In the genomic region with DNA sequence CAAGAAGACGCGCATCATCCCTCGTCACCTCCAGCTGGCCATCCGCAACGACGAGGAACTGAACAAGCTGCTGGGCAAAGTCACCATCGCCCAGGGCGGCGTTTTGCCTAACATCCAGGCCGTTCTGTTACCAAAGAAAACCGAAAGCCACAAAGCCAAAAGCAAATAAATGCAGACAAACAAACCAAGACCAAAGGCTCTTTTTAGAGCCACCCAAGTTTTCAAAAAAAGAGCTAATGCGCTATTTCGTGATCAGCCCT, we compare ENCODE assay signal across 6 cellular contexts. TPM values are rescaled to one million over a fixed set of nuclear protein-coding genes. Genes with fewer than 3 reads are reported as not detected.
DNase-seq lines count a peak whose midpoint lies in the region; ATAC-seq and TF ChIP-seq lines count a peak whose summit lies in the region.
"Not testable (repeated sequence)": the region's sequence is repeated elsewhere in the genome, so short reads cannot be mapped to it uniquely, and the experiment has no call there.

No MANE protein-coding gene starts in this region.

- H3K9me3 ChIP-seq in breast epithelium; right cardiac atrium (ENCODE audit: control insufficient read depth, low read length); neuronal stem cell (replicated peaks in 1 of 2; ENCODE audit: control insufficient read depth in 2 of 2, insufficient read depth in 1 of 2, low read depth in 1 of 2, low read length in 2 of 2): not testable (repeated sequence)

- peak overlapping the region; percentile 63 for H3K4me2 ChIP-seq in neuronal stem cell (ENCODE audit: insufficient read depth, low read length, poor library complexity, severe bottlenecking)

- peak overlapping the region; percentile 88 for H3K9ac ChIP-seq in neuronal stem cell (ENCODE audit: low read depth, low read length, poor library complexity)

- not testable (repeated sequence) for H4K8ac ChIP-seq in neuronal stem cell (ENCODE audit: low read depth, low read length)

- H3K14ac ChIP-seq in neuronal stem cell (ENCODE audit: low read length), result not testable (repeated sequence)

- peaks cover 0 to 13% of the 10 kb centered on the region in 2 donors for H3K4me1 ChIP-seq in breast epithelium
- H3K4me1 ChIP-seq in right cardiac atrium (ENCODE audit: control insufficient read depth, insufficient read depth, low read length); urinary bladder (ENCODE audit: insufficient read depth): not testable (repeated sequence)
- peaks cover 4 to 14% of the 10 kb centered on the region in 2 donors for H3K4me1 ChIP-seq in neuronal stem cell (ENCODE audit: control insufficient read depth in 2 of 2, insufficient read depth in 1 of 2, low read depth in 1 of 2, low read length in 2 of 2)

- WGBS in right cardiac atrium, result 1% methylated on average over 13 of the region's 13 CpGs
- no CpG with 5 or more reads among the region's 13 CpGs for WGBS in neuronal stem cell (ENCODE audit: extremely low coverage in 2 of 2, insufficient read length in 2 of 2, insufficient replicate concordance in 1 of 2), 2 donors
- WGBS in urinary bladder, result under 1% methylated on average over 13 of the region's 13 CpGs

- H3K4ac ChIP-seq in neuronal stem cell (ENCODE audit: low read length), result not testable (repeated sequence)

- not testable (repeated sequence) for H2AFZ ChIP-seq in neuronal stem cell (ENCODE audit: low read length)

- not testable (repeated sequence) for H2BK5ac ChIP-seq in neuronal stem cell (ENCODE audit: low read length)

- H3K23ac ChIP-seq in neuronal stem cell (ENCODE audit: low read depth, low read length, poor library complexity), result peak overlapping the region; percentile 97

- not testable (repeated sequence) for H2AK5ac ChIP-seq in neuronal stem cell (ENCODE audit: low read depth, low read length)

- H3K27ac ChIP-seq in breast epithelium, result peak overlapping the region; percentile 99 to 100
- peak overlapping the region; percentile 90 for H3K27ac ChIP-seq in right cardiac atrium (ENCODE audit: low read length)
- peak overlapping the region; percentile 91 for H3K27ac ChIP-seq in neuronal stem cell (replicated peaks; ENCODE audit: low read length)
- peak overlapping the region; percentile 98 for H3K27ac ChIP-seq in urinary bladder (ENCODE audit: low read depth)

- not testable (repeated sequence) for H2BK120ac ChIP-seq in neuronal stem cell (ENCODE audit: low read depth, low read length)

- H3K27me3 ChIP-seq in breast epithelium; right cardiac atrium (ENCODE audit: control insufficient read depth, insufficient read depth); neuronal stem cell (ENCODE audit: control insufficient read depth in 3 of 3, insufficient read depth in 3 of 3, low read depth in 1 of 3, low read length in 3 of 3): not testable (repeated sequence)

- H3K36me3 ChIP-seq in breast epithelium; neuronal stem cell (replicated peaks in 1 of 2; ENCODE audit: control insufficient read depth in 2 of 2, insufficient read depth in 2 of 2, low read length in 2 of 2); urinary bladder (ENCODE audit: insufficient read depth): not testable (repeated sequence)

- ATAC-seq in right cardiac atrium, result not testable (repeated sequence)

- TF ChIP-seq CTCF in breast epithelium (IDR thresholded peaks at IDR 0.05), result not testable (repeated sequence)

- intact Hi-C loops in breast epithelium (cut with DNase I; ENCODE audit: low total_unique reads); right cardiac atrium (cut with DNase I): not testable (repeated sequence)

- H2BK12ac ChIP-seq in neuronal stem cell (ENCODE audit: low read length), result not testable (repeated sequence)

- TF ChIP-seq POLR2A in GM15510 (IDR thresholded peaks at IDR 0.05; ENCODE audit: borderline replicate concordance, extremely low read depth, insufficient read length), result peak; percentile 62
- TF ChIP-seq POLR2A in breast epithelium (IDR thresholded peaks at IDR 0.05), result not testable (repeated sequence)

- H3K4me3 ChIP-seq in breast epithelium, result peak overlapping the region; percentile 69 to 83 (median 78)
- H3K4me3 ChIP-seq in right cardiac atrium (ENCODE audit: low read length), result peak overlapping the region; percentile 46
- peak overlapping the region; percentile 71 to 93 for H3K4me3 ChIP-seq in neuronal stem cell (ENCODE audit: low read length in 2 of 2)
- H3K4me3 ChIP-seq in urinary bladder (ENCODE audit: low read depth, low read length), result peak overlapping the region; percentile 51

- peak; percentile 36 for DNase-seq in NCI-H2107 (lab: John Stamatoyannopoulos, UW)
- not testable (repeated sequence) for DNase-seq in breast epithelium (ENCODE audit: low spot score in 2 of 2); right cardiac atrium; neuronal stem cell (ENCODE audit: low spot score)

- H4K91ac ChIP-seq in neuronal stem cell (ENCODE audit: low read depth, low read length, poor library complexity), result not testable (repeated sequence)

- H3K79me1 ChIP-seq in neuronal stem cell (ENCODE audit: low read depth, low read length), result not testable (repeated sequence)

- H2BK15ac ChIP-seq in neuronal stem cell (ENCODE audit: low read length), result not testable (repeated sequence)

- peak overlapping the region; percentile 95 for H3K18ac ChIP-seq in neuronal stem cell (ENCODE audit: low read length)

RNA-seq across cellular contexts. Expression of gene BOLA1, which starts 12.2 kb away (rescaled TPM):
- total RNA-seq in breast epithelium (10 to 100 TPM; 29.5 to 34.0 (median 33.4) TPM), right cardiac atrium (10 to 100 TPM; 13.0 to 23.8 (median 19.4) TPM), urinary bladder (11.4 TPM)
- polyA plus RNA-seq in right cardiac atrium (40.2 TPM), urinary bladder (34.2 TPM)
- 9.8 TPM for polyA plus RNA-seq in neuronal stem cell (2013, experiment 1 of 2)
- polyA plus RNA-seq in neuronal stem cell (2013, experiment 2 of 2), result 9.9 TPM

RNA-seq across cellular contexts. Expression of gene SV2A, which starts 30.5 kb away (rescaled TPM):
- 1 to 10 TPM in 2 of 3 donors, under 1 TPM in 1; 0.32 to 3.6 (median 2.2) TPM for total RNA-seq in breast epithelium
- total RNA-seq in right cardiac atrium, result 1 to 10 TPM; 1.2 to 2.8 (median 1.6) TPM
- polyA plus RNA-seq in right cardiac atrium, result 1.0 TPM
- 34.2 TPM for polyA plus RNA-seq in neuronal stem cell (2013, experiment 1 of 2)
- polyA plus RNA-seq in neuronal stem cell (2013, experiment 2 of 2), result 35.2 TPM
- total RNA-seq in urinary bladder, result 5.5 TPM
- polyA plus RNA-seq in urinary bladder, result 7.3 TPM

RNA-seq across cellular contexts. Expression of gene SF3B4, which starts 40.5 kb away (rescaled TPM):
- total RNA-seq in breast epithelium (1 to 10 TPM; 6.9 to 9.7 (median 7.4) TPM), right cardiac atrium (10 to 100 TPM; 26.1 to 30.8 (median 29.5) TPM), urinary bladder (16.8 TPM)
- polyA plus RNA-seq in right cardiac atrium (17.8 TPM), urinary bladder (54.0 TPM)
- polyA plus RNA-seq in neuronal stem cell (2013, experiment 1 of 2), result 62.5 TPM
- 63.2 TPM for polyA plus RNA-seq in neuronal stem cell (2013, experiment 2 of 2)

RNA-seq across cellular contexts. Expression of gene MTMR11, which starts 49.6 kb away (rescaled TPM):
- 10 to 100 TPM in 2 of 3 donors, 1 to 10 TPM in 1; 7.4 to 13.9 (median 13.8) TPM for total RNA-seq in breast epithelium
- total RNA-seq in right cardiac atrium, result 10 to 100 TPM in 1 of 4 donors, 1 to 10 TPM in 3; 7.1 to 14.9 (median 9.1) TPM
- polyA plus RNA-seq in right cardiac atrium, result 3.1 TPM
- 2.4 TPM for polyA plus RNA-seq in neuronal stem cell (2013, experiment 1 of 2)
- 1.9 TPM for polyA plus RNA-seq in neuronal stem cell (2013, experiment 2 of 2)
- 20.9 TPM for total RNA-seq in urinary bladder
- 15.2 TPM for polyA plus RNA-seq in urinary bladder
